In genomic region chr10:909831-910230, GRCh38 we compare ENCODE assay signal across 12 cellular contexts. TPM values are rescaled to one million over a fixed set of nuclear protein-coding genes. Genes with fewer than 3 reads are reported as not detected.
A peak's percentile ranks its signal among the peaks of the same experiment; 100 is the strongest.
DNase-seq lines count a peak whose midpoint lies in the region; ATAC-seq and TF ChIP-seq lines count a peak whose summit lies in the region.
"Had no signal": no experiment of that assay in that cellular context is flagged by ENCODE, and none has a peak within 500 bp of the region (broad histone marks: within the 10 kb centered on the region; RNA-seq: fewer than 3 reads in every experiment).

No MANE protein-coding gene starts in this region.

- peaks cover 30% of the 10 kb centered on the region for H3K36me3 Mint-ChIP-seq in activated CD4-positive, alpha-beta memory T cell treated with anti-CD3 and anti-CD28 coated beads, Interleukin-2, amount 10 ng/mL, durations not matched to agents 7 days and 5 days (ENCODE audit: low read depth)
- H3K36me3 Mint-ChIP-seq in activated CD4-positive, alpha-beta memory T cell treated with anti-CD3 and anti-CD28 coated beads for 36 hours, result peaks cover 31% of the 10 kb centered on the region
- peaks cover 41% of the 10 kb centered on the region for H3K36me3 Mint-ChIP-seq in activated CD8-positive, alpha-beta T cell treated with anti-CD3 and anti-CD28 coated beads, Interleukin-2, amount 10 ng/mL, durations not matched to agents 7 days and 5 days (ENCODE audit: low read depth)

- POLR2A ChIA-PET in activated CD4-positive, alpha-beta memory T cell treated with anti-CD3 and anti-CD28 coated beads, Interleukin-2, amount 10 ng/mL, durations not matched to agents 7 days and 5 days (lab: Charles Lee), result interaction anchor here (1.0 kb wide), 1 partner anchor 18 kb away, joined by 3 read pairs; no protein-coding TSS in a partner anchor
- POLR2A ChIA-PET in activated CD4-positive, alpha-beta memory T cell treated with anti-CD3 and anti-CD28 coated beads for 36 hours (lab: Charles Lee), result no interaction called here
- POLR2A ChIA-PET in activated CD8-positive, alpha-beta T cell treated with anti-CD3 and anti-CD28 coated beads, Interleukin-2, amount 10 ng/mL, durations not matched to agents 7 days and 5 days (lab: Charles Lee), result no interaction called here

- no peaks in the 10 kb centered on the region for H3K27me3 Mint-ChIP-seq in activated CD4-positive, alpha-beta memory T cell treated with anti-CD3 and anti-CD28 coated beads, Interleukin-2, amount 10 ng/mL, durations not matched to agents 7 days and 5 days
- no peaks in the 10 kb centered on the region for H3K27me3 Mint-ChIP-seq in activated CD4-positive, alpha-beta memory T cell treated with anti-CD3 and anti-CD28 coated beads for 36 hours
- H3K27me3 Mint-ChIP-seq in activated CD8-positive, alpha-beta T cell treated with anti-CD3 and anti-CD28 coated beads, Interleukin-2, amount 10 ng/mL, durations not matched to agents 7 days and 5 days (ENCODE audit: low read depth), result no peaks in the 10 kb centered on the region

- H3K27me3 ChIP-seq in kidney epithelial cell (ENCODE audit: control insufficient read depth, insufficient read depth, low read length), result no peaks in the 10 kb centered on the region
- H3K27me3 ChIP-seq in thyroid gland, result no peaks in the 10 kb centered on the region

- H3K9me3 Mint-ChIP-seq in activated CD4-positive, alpha-beta memory T cell treated with anti-CD3 and anti-CD28 coated beads, Interleukin-2, amount 10 ng/mL, durations not matched to agents 7 days and 5 days, result no peaks in the 10 kb centered on the region
- no peaks in the 10 kb centered on the region for H3K9me3 Mint-ChIP-seq in activated CD4-positive, alpha-beta memory T cell treated with anti-CD3 and anti-CD28 coated beads for 36 hours
- no peaks in the 10 kb centered on the region for H3K9me3 Mint-ChIP-seq in activated CD8-positive, alpha-beta T cell treated with anti-CD3 and anti-CD28 coated beads, Interleukin-2, amount 10 ng/mL, durations not matched to agents 7 days and 5 days (ENCODE audit: insufficient read depth)
- H3K9me3 Mint-ChIP-seq: activated T-helper 1 cell treated with anti-CD3 and anti-CD28 coated beads, Interleukin-12 subunit alpha, Interleukin-12 subunit beta, Interleukin-2, Interleukin-4 antibody, amounts not matched to agents 30 ng/mL and 10 ng/mL and 1 ng/mL, durations not matched to agents 14 hours and 24 hours and 36 hours had no signal

- DNase-seq in activated CD4-positive, alpha-beta memory T cell treated with anti-CD3 and anti-CD28 coated beads, Interleukin-2, amount 10 ng/mL, durations not matched to agents 7 days and 5 days, result no peak
- no peak for DNase-seq in activated CD4-positive, alpha-beta memory T cell treated with anti-CD3 and anti-CD28 coated beads for 36 hours
- DNase-seq in cardiac fibroblast (ENCODE audit: low read depth in 2 of 2) (peak; percentile 60 to 64), kidney epithelial cell (ENCODE audit: low read depth) (peak; percentile 16), thyroid gland (peak; percentile 39 to 57), OCI-M2 (lab: John Stamatoyannopoulos, UW; ENCODE audit: unreplicated experiment) (no peak), UCSD-AML1 (lab: John Stamatoyannopoulos, UW; ENCODE audit: unreplicated experiment) (no peak)
- DNase-seq in activated CD8-positive, alpha-beta T cell treated with anti-CD3 and anti-CD28 coated beads, Interleukin-2, amount 10 ng/mL, durations not matched to agents 7 days and 5 days, result no peak
- DNase-seq: GDM1, NCI-H1048 had no signal

- ATAC-seq in activated CD8-positive, alpha-beta T cell treated with anti-CD3 and anti-CD28 coated beads, Interleukin-2, amount 10 ng/mL, durations not matched to agents 7 days and 5 days, result no peak

- H3K4me3 ChIP-seq in cardiac fibroblast (replicated peaks in 1 of 2; ENCODE audit: low read depth in 2 of 2, low read length in 2 of 2) (no peak overlapping the region), kidney epithelial cell (ENCODE audit: low read depth, low read length) (no peak overlapping the region), thyroid gland (replicated peaks in 1 of 3) (no peak overlapping the region)

- peak overlapping the region; percentile 6 to 46 (median 10) for H3K27ac ChIP-seq in thyroid gland
- H3K27ac ChIP-seq: 22Rv1 had no signal

- no peak overlapping the region for H3K4me3 Mint-ChIP-seq in activated CD4-positive, alpha-beta memory T cell treated with anti-CD3 and anti-CD28 coated beads, Interleukin-2, amount 10 ng/mL, durations not matched to agents 7 days and 5 days
- H3K4me3 Mint-ChIP-seq in activated CD4-positive, alpha-beta memory T cell treated with anti-CD3 and anti-CD28 coated beads for 36 hours, result no peak overlapping the region
- no peak overlapping the region for H3K4me3 Mint-ChIP-seq in activated CD8-positive, alpha-beta T cell treated with anti-CD3 and anti-CD28 coated beads, Interleukin-2, amount 10 ng/mL, durations not matched to agents 7 days and 5 days
- H3K4me3 Mint-ChIP-seq: activated T-helper 1 cell treated with anti-CD3 and anti-CD28 coated beads, Interleukin-12 subunit alpha, Interleukin-12 subunit beta, Interleukin-2, Interleukin-4 antibody, amounts not matched to agents 30 ng/mL and 10 ng/mL and 1 ng/mL, durations not matched to agents 14 hours and 24 hours and 36 hours had no signal

- H3K27ac Mint-ChIP-seq in activated CD4-positive, alpha-beta memory T cell treated with anti-CD3 and anti-CD28 coated beads, Interleukin-2, amount 10 ng/mL, durations not matched to agents 7 days and 5 days, result peak overlapping the region; percentile 3
- no peak overlapping the region for H3K27ac Mint-ChIP-seq in activated CD4-positive, alpha-beta memory T cell treated with anti-CD3 and anti-CD28 coated beads for 36 hours
- no peak overlapping the region for H3K27ac Mint-ChIP-seq in activated CD8-positive, alpha-beta T cell treated with anti-CD3 and anti-CD28 coated beads, Interleukin-2, amount 10 ng/mL, durations not matched to agents 7 days and 5 days
- H3K27ac Mint-ChIP-seq: activated T-helper 1 cell treated with anti-CD3 and anti-CD28 coated beads, Interleukin-12 subunit alpha, Interleukin-12 subunit beta, Interleukin-2, Interleukin-4 antibody, amounts not matched to agents 30 ng/mL and 10 ng/mL and 1 ng/mL, durations not matched to agents 14 hours and 24 hours and 36 hours had no signal

- H3K4me1 ChIP-seq in thyroid gland, result peaks cover 3 to 11% of the 10 kb centered on the region in 2 donors

- 43 to 51% methylated on average over 3 of the region's 3 CpGs for WGBS in thyroid gland, 2 donors

- no peak for TF ChIP-seq POLR2A in thyroid gland (IDR thresholded peaks at IDR 0.05)

- H3K9me3 ChIP-seq in thyroid gland, result no peaks in the 10 kb centered on the region

- no peak for TF ChIP-seq CTCF in cardiac fibroblast (IDR thresholded peaks at IDR 0.05; ENCODE audit: low read depth, low read length)
- no peak for TF ChIP-seq CTCF in kidney epithelial cell (IDR thresholded peaks at IDR 0.05; ENCODE audit: insufficient read depth, low read length, poor library complexity, severe bottlenecking)
- TF ChIP-seq CTCF in thyroid gland (IDR thresholded peaks at IDR 0.05), result no peak

- CTCF ChIA-PET in activated CD4-positive, alpha-beta memory T cell treated with anti-CD3 and anti-CD28 coated beads, Interleukin-2, amount 10 ng/mL, durations not matched to agents 7 days and 5 days (lab: Charles Lee), result no interaction called here
- CTCF ChIA-PET in activated CD4-positive, alpha-beta memory T cell treated with anti-CD3 and anti-CD28 coated beads for 36 hours (lab: Charles Lee), result no interaction called here
- CTCF ChIA-PET in activated CD8-positive, alpha-beta T cell treated with anti-CD3 and anti-CD28 coated beads, Interleukin-2, amount 10 ng/mL, durations not matched to agents 7 days and 5 days (lab: Charles Lee), result no interaction called here

- peaks cover 9% of the 10 kb centered on the region for H3K4me1 Mint-ChIP-seq in activated CD4-positive, alpha-beta memory T cell treated with anti-CD3 and anti-CD28 coated beads, Interleukin-2, amount 10 ng/mL, durations not matched to agents 7 days and 5 days
- peaks cover 17% of the 10 kb centered on the region for H3K4me1 Mint-ChIP-seq in activated CD4-positive, alpha-beta memory T cell treated with anti-CD3 and anti-CD28 coated beads for 36 hours (ENCODE audit: low read depth)
- H3K4me1 Mint-ChIP-seq in activated CD8-positive, alpha-beta T cell treated with anti-CD3 and anti-CD28 coated beads, Interleukin-2, amount 10 ng/mL, durations not matched to agents 7 days and 5 days (ENCODE audit: low read depth), result peaks cover 2% of the 10 kb centered on the region

- intact Hi-C loops in activated CD4-positive, alpha-beta memory T cell treated with anti-CD3 and anti-CD28 coated beads for 36 hours (cut with micrococcal nuclease), result no loop called here
- intact Hi-C loops in thyroid gland (cut with DNase I), result no loop called here

- H3K36me3 ChIP-seq in kidney epithelial cell (ENCODE audit: control insufficient read depth, insufficient read depth, low read length) (no peaks in the 10 kb centered on the region), thyroid gland (no peaks in the 10 kb centered on the region)

RNA-seq across cellular contexts. Expression of gene LARP4B, which starts 21.7 kb away (rescaled TPM):
- 100 to 1,000 TPM in 1 of 2 experiments, 10 to 100 TPM in 1; 99.0 to 103 TPM for total RNA-seq in activated CD4-positive, alpha-beta memory T cell treated with anti-CD3 and anti-CD28 coated beads, Interleukin-2, amount 10 ng/mL, durations not matched to agents 7 days and 5 days
- total RNA-seq in activated CD4-positive, alpha-beta memory T cell treated with anti-CD3 and anti-CD28 coated beads for 36 hours, result 10 to 100 TPM; 92.1 to 95.0 TPM
- 63.6 and 64.0 TPM in 2 replicates for total RNA-seq in kidney epithelial cell
- 100 to 1,000 TPM in 1 of 4 donors, 10 to 100 TPM in 3; 68.6 to 113 (median 87.4) TPM for total RNA-seq in thyroid gland
- 100 to 1,000 TPM; 107 to 108 TPM for total RNA-seq in activated CD8-positive, alpha-beta T cell treated with anti-CD3 and anti-CD28 coated beads, Interleukin-2, amount 10 ng/mL, durations not matched to agents 7 days and 5 days

Comparison
In these comparisons a context has a peak if more than half of its experiments do, and no peak if none do; other contexts are left out.
1. DNase-seq: peak in cardiac fibroblast (2 of 2), kidney epithelial cell (single experiment) and thyroid gland (2 of 2); none in activated CD4-positive, alpha-beta memory T cell treated with anti-CD3 and anti-CD28 coated beads, Interleukin-2, amount 10 ng/mL, durations not matched to agents 7 days and 5 days (single experiment), activated CD4-positive, alpha-beta memory T cell treated with anti-CD3 and anti-CD28 coated beads for 36 hours (single experiment), activated CD8-positive, alpha-beta T cell treated with anti-CD3 and anti-CD28 coated beads, Interleukin-2, amount 10 ng/mL, durations not matched to agents 7 days and 5 days (single experiment), OCI-M2 (single experiment) and UCSD-AML1 (single experiment).